In the genomic region with DNA sequence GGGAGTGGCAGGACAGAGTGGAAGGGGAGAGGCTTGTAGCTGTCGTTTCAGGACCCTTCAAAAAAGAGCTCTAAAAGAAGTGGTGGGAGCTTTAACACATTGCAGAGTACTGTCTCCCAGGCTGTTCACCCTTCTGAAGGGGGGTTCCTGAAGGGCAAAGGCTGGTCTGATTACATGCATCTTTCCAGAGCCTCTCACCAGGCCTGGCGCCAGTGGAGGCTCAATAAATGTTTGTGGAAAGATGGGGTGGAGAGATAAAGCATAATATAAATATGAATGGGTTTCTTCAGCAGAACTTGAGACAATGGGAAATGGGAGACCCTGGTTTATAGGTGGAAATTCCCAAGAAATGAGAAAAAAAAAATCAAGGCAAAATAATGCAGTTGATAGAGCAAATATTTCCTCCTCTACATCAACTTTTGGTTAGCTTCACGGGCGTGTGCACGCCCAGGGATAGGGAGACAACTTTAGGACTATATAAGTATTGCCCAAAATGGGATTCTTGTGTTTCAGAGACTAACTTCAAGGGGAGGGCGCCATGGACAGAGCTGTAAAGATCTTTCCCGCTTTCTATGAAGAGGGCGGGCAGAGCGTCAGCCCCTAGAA, we compare ENCODE assay signal across 9 cellular contexts. TPM values are rescaled to one million over a fixed set of nuclear protein-coding genes. Genes with fewer than 3 reads are reported as not detected.
DNase-seq lines count a peak whose midpoint lies in the region; ATAC-seq and TF ChIP-seq lines count a peak whose summit lies in the region.
"Had no signal": no experiment of that assay in that cellular context is flagged by ENCODE, and none has a peak within 500 bp of the region (broad histone marks: within the 10 kb centered on the region; RNA-seq: fewer than 3 reads in every experiment).

No MANE protein-coding gene starts in this region.

- H3K4me1 ChIP-seq in hepatocyte (ENCODE audit: insufficient read depth) (peaks cover 21% of the 10 kb centered on the region), thyroid gland (peaks cover 13 to 39% of the 10 kb centered on the region in 2 donors)

- peaks cover 5% of the 10 kb centered on the region for H4K20me1 ChIP-seq in hepatocyte (ENCODE audit: insufficient read depth, poor library complexity, severe bottlenecking)

- CTCF ChIA-PET in T-cell (lab: Charles Lee) = interaction anchor here in 1 of 2 donors (0.7 to 2.0 kb wide), 4 partner anchors 20 to 1235 kb away, joined by 3 to 8 read pairs (median 4); no protein-coding TSS in a partner anchor

- H3K27ac ChIP-seq in hepatocyte (no peak overlapping the region), thyroid gland (no peak overlapping the region)

- H3K4me3 ChIP-seq in hepatocyte (no peak overlapping the region), thyroid gland (replicated peaks in 1 of 3) (no peak overlapping the region)

- H3K27me3 Mint-ChIP-seq in activated T-cell treated with anti-CD3 and anti-CD28 coated beads, Interleukin-2, amount 50 U/mL, for 24 hours = peaks cover 36% of the 10 kb centered on the region
- H3K27me3 Mint-ChIP-seq in T-cell (peaks cover 10 to 33% of the 10 kb centered on the region in 2 donors), immature natural killer cell (ENCODE audit: low read depth in 3 of 3) (peaks cover 24 to 45% (median 35%) of the 10 kb centered on the region in 3 donors)
- H3K27me3 Mint-ChIP-seq in stimulated activated memory B cell treated with anti-CD40 and anti-IgM and Interleukin-4, amounts not matched to agents 10 μg/mL and 1 μg/mL and 100 μg/mL, for 72 hours = peaks cover 26% of the 10 kb centered on the region

- ATAC-seq in T-cell (replicated peaks in 1 of 4) = no peak
- ATAC-seq in stimulated activated memory B cell treated with anti-CD40 and anti-IgM and Interleukin-4, amounts not matched to agents 10 μg/mL and 1 μg/mL and 100 μg/mL, for 72 hours = no peak

- H3K4me1 Mint-ChIP-seq in activated T-cell treated with anti-CD3 and anti-CD28 coated beads, Interleukin-2, amount 50 U/mL, for 24 hours (ENCODE audit: low read depth) = peaks cover 75% of the 10 kb centered on the region
- peaks cover 66 to 75% (median 73%) of the 10 kb centered on the region in 3 donors for H3K4me1 Mint-ChIP-seq in T-cell
- H3K4me1 Mint-ChIP-seq in immature natural killer cell = peaks cover 63 to 74% of the 10 kb centered on the region in 2 donors
- H3K4me1 Mint-ChIP-seq in stimulated activated memory B cell treated with anti-CD40 and anti-IgM and Interleukin-4, amounts not matched to agents 10 μg/mL and 1 μg/mL and 100 μg/mL, for 72 hours = peaks cover 56% of the 10 kb centered on the region

- peak overlapping the region; percentile 100 for H3K27ac Mint-ChIP-seq in activated T-cell treated with anti-CD3 and anti-CD28 coated beads, Interleukin-2, amount 50 U/mL, for 24 hours
- H3K27ac Mint-ChIP-seq in T-cell (peak overlapping the region; percentile 99), immature natural killer cell (peak overlapping the region; percentile 94 to 99 (median 98))
- peak overlapping the region; percentile 96 for H3K27ac Mint-ChIP-seq in stimulated activated memory B cell treated with anti-CD40 and anti-IgM and Interleukin-4, amounts not matched to agents 10 μg/mL and 1 μg/mL and 100 μg/mL, for 72 hours

- H3K79me2 ChIP-seq in hepatocyte = peaks cover 35% of the 10 kb centered on the region

- H3K36me3 ChIP-seq in hepatocyte (replicated peaks; ENCODE audit: insufficient read depth, low read depth) (no peaks in the 10 kb centered on the region), thyroid gland (no peaks in the 10 kb centered on the region)

- no peak overlapping the region for H3K4me2 ChIP-seq in hepatocyte

- no peak overlapping the region for H2AFZ ChIP-seq in hepatocyte

- no peaks in the 10 kb centered on the region for H3K9me3 ChIP-seq in hepatocyte (ENCODE audit: low read depth)
- H3K9me3 ChIP-seq in thyroid gland = no peaks in the 10 kb centered on the region

- intact Hi-C loops in thyroid gland (cut with DNase I) = loop anchor here (10.0 kb wide), 1 partner anchor 169 kb away; a partner anchor contains a TSS

- H3K4me3 Mint-ChIP-seq in activated T-cell treated with anti-CD3 and anti-CD28 coated beads, Interleukin-2, amount 50 U/mL, for 24 hours = peak overlapping the region; percentile 99
- peak overlapping the region; percentile 99 to 100 (median 100) for H3K4me3 Mint-ChIP-seq in T-cell
- peak overlapping the region; percentile 99 to 100 (median 99) for H3K4me3 Mint-ChIP-seq in immature natural killer cell
- H3K4me3 Mint-ChIP-seq in stimulated activated memory B cell treated with anti-CD40 and anti-IgM and Interleukin-4, amounts not matched to agents 10 μg/mL and 1 μg/mL and 100 μg/mL, for 72 hours = peak overlapping the region; percentile 96

- H3K9me2 ChIP-seq in hepatocyte (replicated peaks; ENCODE audit: insufficient read depth) = no peaks in the 10 kb centered on the region

- peaks cover 44% of the 10 kb centered on the region for H3K36me3 Mint-ChIP-seq in activated T-cell treated with anti-CD3 and anti-CD28 coated beads, Interleukin-2, amount 50 U/mL, for 24 hours (ENCODE audit: low read depth)
- H3K36me3 Mint-ChIP-seq in T-cell (peaks cover 26% of the 10 kb centered on the region), immature natural killer cell (peaks cover 17 to 26% (median 18%) of the 10 kb centered on the region in 3 donors)
- H3K36me3 Mint-ChIP-seq in stimulated activated memory B cell treated with anti-CD40 and anti-IgM and Interleukin-4, amounts not matched to agents 10 μg/mL and 1 μg/mL and 100 μg/mL, for 72 hours = peaks cover 27% of the 10 kb centered on the region

- no peaks in the 10 kb centered on the region for H3K9me3 Mint-ChIP-seq in activated T-cell treated with anti-CD3 and anti-CD28 coated beads, Interleukin-2, amount 50 U/mL, for 24 hours
- H3K9me3 Mint-ChIP-seq in T-cell = no peaks in the 10 kb centered on the region
- H3K9me3 Mint-ChIP-seq in immature natural killer cell = no peaks in the 10 kb centered on the region
- no peaks in the 10 kb centered on the region for H3K9me3 Mint-ChIP-seq in stimulated activated memory B cell treated with anti-CD40 and anti-IgM and Interleukin-4, amounts not matched to agents 10 μg/mL and 1 μg/mL and 100 μg/mL, for 72 hours

- WGBS in hepatocyte (ENCODE audit: low lambda C conversion rate, missing lambda C conversion rate) = 41% methylated on average over 9 of the region's 9 CpGs
- WGBS in thyroid gland, 2 donors = 38 to 43% methylated on average over 9 of the region's 9 CpGs

- H3K27me3 ChIP-seq in hepatocyte (peaks cover 48% of the 10 kb centered on the region), thyroid gland (peaks cover 35% of the 10 kb centered on the region)

- POLR2A ChIA-PET in T-cell (lab: Charles Lee) = interaction anchor here (0.6 to 0.9 kb wide), 2 partner anchors 17 to 89 kb away, joined by 3 to 5 read pairs; no protein-coding TSS in a partner anchor

- DNase-seq in activated T-cell treated with anti-CD3 and anti-CD28 coated beads, Interleukin-2, amount 50 U/mL, for 24 hours = no peak
- no peak for DNase-seq in activated T-cell treated with anti-CD3 and anti-CD28 coated beads, Interleukin-2, amount 50 U/mL, for 48 hours
- no peak for DNase-seq in T-cell
- no peak for DNase-seq in immature natural killer cell
- DNase-seq in hepatocyte (ENCODE audit: low spot score) = no peak
- DNase-seq in thyroid gland = no peak
- DNase-seq in NCI-H128 (lab: John Stamatoyannopoulos, UW; ENCODE audit: unreplicated experiment) = no peak

- no peak for TF ChIP-seq POLR2A in thyroid gland (IDR thresholded peaks at IDR 0.05)

- TF ChIP-seq CTCF in hepatocyte (IDR thresholded peaks at IDR 0.05; ENCODE audit: poor library complexity) (no peak), thyroid gland (IDR thresholded peaks at IDR 0.05) (no peak)

RNA-seq across cellular contexts. Expression of a gene that starts 0.6 kb away (rescaled TPM):
- total RNA-seq in T-cell (100 to 1,000 TPM; 116 to 139 (median 127) TPM), hepatocyte (113 and 131 TPM in 2 replicates), thyroid gland (100 to 1,000 TPM in 1 of 4 donors, 10 to 100 TPM in 3; 67.9 to 117 (median 88.0) TPM)
- polyA plus RNA-seq in immature natural killer cell (100 to 1,000 TPM; 203 to 348 (median 203) TPM), hepatocyte (81.1 and 92.0 TPM in 2 replicates)

RNA-seq across cellular contexts. Expression of a gene that starts 5.7 kb away (rescaled TPM):
- not detected for total RNA-seq in T-cell
- polyA plus RNA-seq in immature natural killer cell = not detected
- not detected in 2 replicates for total RNA-seq in hepatocyte
- not detected in 2 replicates for polyA plus RNA-seq in hepatocyte
- not detected for total RNA-seq in thyroid gland
- total RNA-seq: foreskin keratinocyte had no signal
- polyA plus RNA-seq: foreskin keratinocyte had no signal

RNA-seq across cellular contexts. Expression of a gene that starts 17.8 kb away (rescaled TPM):
- under 1 TPM in 1 of 5 donors, not detected in 4; 0.33 TPM for total RNA-seq in T-cell
- polyA plus RNA-seq in immature natural killer cell = not detected
- not detected in 2 replicates for total RNA-seq in hepatocyte
- polyA plus RNA-seq in hepatocyte = not detected in 2 replicates
- total RNA-seq in thyroid gland = not detected
- total RNA-seq: foreskin keratinocyte had no signal
- polyA plus RNA-seq: foreskin keratinocyte had no signal
